ENCODE assay signal across 2 cellular contexts in the genomic region with DNA sequence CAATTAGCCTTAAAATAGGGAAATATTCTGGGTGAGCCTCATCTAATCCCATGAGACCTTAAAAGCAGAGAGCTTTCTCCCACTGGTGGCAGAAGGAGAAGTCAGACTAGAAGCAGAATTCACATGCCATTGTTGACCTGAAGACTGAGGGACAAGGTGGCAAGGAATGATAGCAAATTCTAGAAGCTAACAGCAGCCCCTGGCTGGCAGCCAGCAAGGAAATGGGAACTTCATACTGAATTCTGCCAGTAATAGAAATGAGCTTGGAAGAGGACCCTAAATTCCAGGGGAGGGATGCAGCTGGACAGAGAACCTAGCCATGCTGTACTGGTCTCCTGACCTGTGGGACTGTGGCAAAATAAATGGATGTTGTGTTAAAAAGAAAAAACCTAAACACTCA.
TF ChIP-seq lines count a peak whose summit lies in the region.

No MANE protein-coding gene starts in this region.

TF ChIP-seq in GM23338, 12 proteins besides CTCF, POLR2A, EP300 and RAD21 (continues in another document):
- TF ChIP-seq, protein P1, sequence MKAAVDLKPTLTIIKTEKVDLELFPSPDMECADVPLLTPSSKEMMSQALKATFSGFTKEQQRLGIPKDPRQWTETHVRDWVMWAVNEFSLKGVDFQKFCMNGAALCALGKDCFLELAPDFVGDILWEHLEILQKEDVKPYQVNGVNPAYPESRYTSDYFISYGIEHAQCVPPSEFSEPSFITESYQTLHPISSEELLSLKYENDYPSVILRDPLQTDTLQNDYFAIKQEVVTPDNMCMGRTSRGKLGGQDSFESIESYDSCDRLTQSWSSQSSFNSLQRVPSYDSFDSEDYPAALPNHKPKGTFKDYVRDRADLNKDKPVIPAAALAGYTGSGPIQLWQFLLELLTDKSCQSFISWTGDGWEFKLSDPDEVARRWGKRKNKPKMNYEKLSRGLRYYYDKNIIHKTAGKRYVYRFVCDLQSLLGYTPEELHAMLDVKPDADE (IDR thresholded peaks at IDR 0.05): no peak
- TF ChIP-seq ZNF114 (CRISPR knock-in tag; IDR thresholded peaks at IDR 0.05) (no peak), STAT1 (IDR thresholded peaks at IDR 0.05; ENCODE audit: unreplicated experiment) (no peak), POLR2AphosphoS5 (IDR thresholded peaks at IDR 0.05; ENCODE audit: low read depth) (no peak), ZNF462 (CRISPR knock-in tag; IDR thresholded peaks at IDR 0.05) (no peak), JUNB (IDR thresholded peaks at IDR 0.05; ENCODE audit: unreplicated experiment) (no peak), NANOG (IDR thresholded peaks at IDR 0.05; ENCODE audit: borderline replicate concordance) (no peak), CREB1 (CRISPR knock-in tag; IDR thresholded peaks at IDR 0.05; ENCODE audit: low read depth) (no peak), ZNF331 (CRISPR knock-in tag; IDR thresholded peaks at IDR 0.05; ENCODE audit: low read depth) (no peak), REST (IDR thresholded peaks at IDR 0.05; ENCODE audit: unreplicated experiment) (no peak)

TF ChIP-seq in endothelial cell of umbilical vein, 7 proteins besides CTCF, POLR2A, EP300 and RAD21:
- TF ChIP-seq MYC (IDR thresholded peaks at IDR 0.05; ENCODE audit: low read depth, low read length) (no peak), POLR2AphosphoS5 (IDR thresholded peaks at IDR 0.05; ENCODE audit: insufficient read depth, low read depth, low read length) (no peak), MAX (IDR thresholded peaks at IDR 0.05; ENCODE audit: insufficient read depth, insufficient read length) (no peak)
TF ChIP-seq in endothelial cell of umbilical vein: peak in this region for 0.
